ENCODE assay signal across 8 cellular contexts in the genomic region with DNA sequence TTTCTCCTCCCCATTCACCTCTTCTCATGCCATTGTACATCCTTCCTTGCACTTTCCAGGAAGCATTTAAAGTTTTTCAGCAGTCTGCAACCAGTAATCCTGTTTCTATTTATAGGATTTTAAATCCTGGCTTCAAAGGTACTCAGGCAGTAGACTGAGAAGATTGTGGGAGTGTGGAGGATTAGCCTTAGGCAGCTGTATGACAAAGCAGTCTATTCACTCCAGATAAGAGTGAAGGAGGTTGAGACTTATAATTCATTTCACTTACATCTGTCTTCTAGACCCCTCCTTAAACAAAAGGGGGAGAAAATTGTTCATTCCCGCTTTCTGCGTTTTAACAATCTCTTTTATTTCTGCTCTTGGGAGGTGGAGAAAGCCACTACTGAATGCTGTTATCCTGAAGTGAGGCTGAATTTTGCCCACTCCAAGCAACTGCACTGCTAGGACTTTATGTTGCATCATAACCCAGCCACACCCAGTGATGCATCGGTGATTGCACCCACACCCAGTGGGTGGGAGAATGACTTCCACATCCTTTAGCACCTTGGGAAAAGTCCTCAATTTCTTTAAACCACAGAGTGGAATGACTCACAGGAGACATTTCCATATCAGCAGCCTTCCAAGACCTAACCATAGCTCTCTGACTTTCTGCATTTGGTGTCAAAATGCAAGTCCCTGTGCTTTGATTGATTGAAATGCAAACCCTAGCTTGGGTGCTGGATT.
DNase-seq lines count a peak whose midpoint lies in the region; ATAC-seq and TF ChIP-seq lines count a peak whose summit lies in the region.

No MANE protein-coding gene starts in this region.

- no peaks in the 10 kb centered on the region for H3K27me3 ChIP-seq in heart left ventricle

- peak in 1 of 2 donors; percentile 22 for DNase-seq in activated T-cell treated with anti-CD3 and anti-CD28 coated beads, Interleukin-2, amount 50 U/mL, for 72 hours
- no peak for DNase-seq in activated T-cell treated with anti-CD3 and anti-CD28 coated beads, Interleukin-2, amount 50 U/mL, for 24 hours
- DNase-seq in SK-MEL-5 (ENCODE audit: low read depth, low spot score) (peak; percentile 77), heart left ventricle (peak in 3 of 5 donors; percentile 5 to 38 (median 24)), stromal cell of bone marrow (ENCODE audit: low read depth) (peak; percentile 94), NCI-H1436 (lab: John Stamatoyannopoulos, UW) (no peak), G401 (ENCODE audit: low spot score) (no peak)

- H3K4me1 Mint-ChIP-seq in activated T-cell treated with anti-CD3 and anti-CD28 coated beads, Interleukin-2, amount 50 U/mL, for 72 hours (ENCODE audit: low read depth), result peaks cover 16% of the 10 kb centered on the region
- H3K4me1 Mint-ChIP-seq in activated T-cell treated with anti-CD3 and anti-CD28 coated beads, Interleukin-2, amount 50 U/mL, for 24 hours (ENCODE audit: low read depth), result peaks cover 22% of the 10 kb centered on the region

- no peaks in the 10 kb centered on the region for H3K9me3 Mint-ChIP-seq in activated T-cell treated with anti-CD3 and anti-CD28 coated beads, Interleukin-2, amount 50 U/mL, for 72 hours
- peaks cover 2% of the 10 kb centered on the region for H3K9me3 Mint-ChIP-seq in activated T-cell treated with anti-CD3 and anti-CD28 coated beads, Interleukin-2, amount 50 U/mL, for 24 hours

- 36 to 47% (median 42%) methylated on average over 3 of the region's 3 CpGs for WGBS in heart left ventricle, 4 donors

- peak overlapping the region; percentile 2 for H3K27ac Mint-ChIP-seq in activated T-cell treated with anti-CD3 and anti-CD28 coated beads, Interleukin-2, amount 50 U/mL, for 72 hours
- H3K27ac Mint-ChIP-seq in activated T-cell treated with anti-CD3 and anti-CD28 coated beads, Interleukin-2, amount 50 U/mL, for 24 hours, result no peak overlapping the region

- in situ Hi-C loops in SK-MEL-5 (cut with HindIII; ENCODE audit: low pct_unique_long_range_greater_than_20kb, low sequenced_read_pairs), result no loop called here
- in situ Hi-C loops in G401 (cut with HindIII; ENCODE audit: low sequenced_read_pairs), result no loop called here

- H3K36me3 ChIP-seq in heart left ventricle, result no peaks in the 10 kb centered on the region

- H3K36me3 Mint-ChIP-seq in activated T-cell treated with anti-CD3 and anti-CD28 coated beads, Interleukin-2, amount 50 U/mL, for 72 hours (ENCODE audit: insufficient read depth in 2 of 2), result no peaks in the 10 kb centered on the region
- no peaks in the 10 kb centered on the region for H3K36me3 Mint-ChIP-seq in activated T-cell treated with anti-CD3 and anti-CD28 coated beads, Interleukin-2, amount 50 U/mL, for 24 hours (ENCODE audit: low read depth)

- peak; percentile 60 to 61 for ATAC-seq in activated T-cell treated with anti-CD3 and anti-CD28 coated beads, Interleukin-2, amount 50 U/mL, for 72 hours (replicated peaks in 1 of 2)
- ATAC-seq in heart left ventricle (peak in 3 of 4 donors; percentile 50 to 97 (median 85)), HG02938 (IDR thresholded peaks at IDR 0.05; ENCODE audit: unreplicated experiment) (no peak)

- no peak for TF ChIP-seq CTCF in heart left ventricle (IDR thresholded peaks at IDR 0.05)

- H3K4me3 ChIP-seq in heart left ventricle, result no peak overlapping the region

- H3K27me3 Mint-ChIP-seq in activated T-cell treated with anti-CD3 and anti-CD28 coated beads, Interleukin-2, amount 50 U/mL, for 72 hours (ENCODE audit: low read depth), result no peaks in the 10 kb centered on the region
- H3K27me3 Mint-ChIP-seq in activated T-cell treated with anti-CD3 and anti-CD28 coated beads, Interleukin-2, amount 50 U/mL, for 24 hours, result no peaks in the 10 kb centered on the region

- no peak overlapping the region for H3K27ac ChIP-seq in heart left ventricle

- no peak for TF ChIP-seq POLR2A in heart left ventricle (IDR thresholded peaks at IDR 0.05)

- intact Hi-C loops in heart left ventricle (cut with DNase I), result no loop called here

- H3K4me1 ChIP-seq in heart left ventricle, result peaks cover 0 to 12% (median 0%) of the 10 kb centered on the region in 12 donors

- no peaks in the 10 kb centered on the region for H3K9me3 ChIP-seq in heart left ventricle

- H3K4me3 Mint-ChIP-seq in activated T-cell treated with anti-CD3 and anti-CD28 coated beads, Interleukin-2, amount 50 U/mL, for 72 hours, result no peak overlapping the region
- H3K4me3 Mint-ChIP-seq in activated T-cell treated with anti-CD3 and anti-CD28 coated beads, Interleukin-2, amount 50 U/mL, for 24 hours, result no peak overlapping the region

Comparison
In these comparisons a context has a peak if more than half of its experiments do, and no peak if none do; other contexts are left out.
1. DNase-seq: peak in SK-MEL-5 (single experiment), heart left ventricle (3 of 5) and stromal cell of bone marrow (single experiment); none in activated T-cell treated with anti-CD3 and anti-CD28 coated beads, Interleukin-2, amount 50 U/mL, for 24 hours (single experiment), NCI-H1436 (single experiment) and G401 (single experiment).